15 cellular contexts compared by ENCODE assay signal in the genomic region with DNA sequence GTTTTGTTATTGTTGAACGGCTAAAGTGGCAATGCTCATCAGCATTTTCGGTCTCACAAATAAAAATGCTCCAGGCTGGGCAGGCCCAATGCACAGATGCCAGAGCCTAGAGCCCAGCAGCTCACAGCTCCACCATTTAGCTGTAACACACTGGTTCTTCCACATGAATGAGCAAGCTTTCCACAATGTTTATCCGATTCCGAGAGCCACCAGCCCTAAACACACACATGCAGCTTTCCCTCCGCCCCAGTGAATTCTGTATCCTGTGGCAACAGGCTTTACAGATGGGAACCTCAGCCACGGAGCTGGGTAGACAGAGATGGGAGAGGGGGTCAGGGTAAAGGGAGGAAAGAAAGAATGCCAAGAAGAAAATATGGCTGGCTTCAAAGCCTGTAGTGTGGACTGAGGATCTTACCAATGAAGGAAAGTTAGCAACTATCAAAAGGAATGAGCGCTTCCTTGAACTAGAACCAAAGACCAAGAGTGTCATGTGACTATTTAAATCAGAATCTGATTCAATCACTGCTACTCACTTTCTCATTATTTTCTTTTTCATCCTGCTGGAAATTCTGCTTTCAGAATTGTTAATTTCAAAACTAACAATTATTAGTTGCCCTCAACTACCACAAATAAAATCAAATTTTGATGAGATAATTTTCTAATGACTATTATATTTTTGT.
DNase-seq lines count a peak whose midpoint lies in the region; ATAC-seq, FAIRE-seq and TF ChIP-seq lines count a peak whose summit lies in the region.
"Had no signal": no experiment of that assay in that cellular context is flagged by ENCODE, and none has a peak within 500 bp of the region (broad histone marks: within the 10 kb centered on the region; RNA-seq: fewer than 3 reads in every experiment).

No MANE protein-coding gene starts in this region.

- H3K4me3 ChIP-seq in GM23338, result no peak overlapping the region
- H3K4me3 ChIP-seq in H1 (ENCODE audit: extremely low read depth in 1 of 4, insufficient read depth in 2 of 4, low read depth in 3 of 4, low read length in 4 of 4), result no peak overlapping the region
- peak overlapping the region; percentile 1 for H3K4me3 ChIP-seq in neuron (ENCODE audit: low read length)
- H3K4me3 ChIP-seq: psoas muscle, vagina had no signal

- H3K79me2 ChIP-seq in GM23338 (replicated peaks; ENCODE audit: insufficient read depth) (peaks cover 36% of the 10 kb centered on the region), H1 (ENCODE audit: control insufficient read depth in 1 of 2, insufficient read depth in 2 of 2, low read length in 2 of 2) (peaks cover 0 to 26% of the 10 kb centered on the region in 2 experiments; a peak in 2 of 4 replicates)

- no peak for TF ChIP-seq RAD21 in H1 (IDR thresholded peaks at IDR 0.05 in 1 of 2, conservative IDR thresholded peaks at IDR 0.05 in 1 of 2; ENCODE audit: low read depth in 2 of 2, low read length in 2 of 2)

- peak overlapping the region; percentile 48 for H3K27ac Mint-ChIP-seq in GM23338
- no peak overlapping the region for H3K27ac Mint-ChIP-seq in effector memory CD8-positive, alpha-beta T cell
- H3K27ac Mint-ChIP-seq: activated T-cell treated with anti-CD3 and anti-CD28 coated beads, Interleukin-2, amount 50 U/mL, for 24 hours had no signal

- H3K27ac ChIP-seq in GM23338 (ENCODE audit: low read depth), result peak overlapping the region; percentile 58; the same call in 1 of the 2 replicates
- H3K27ac ChIP-seq in H1 (ENCODE audit: low read depth, low read length), result no peak overlapping the region
- no peak overlapping the region for H3K27ac ChIP-seq in foreskin keratinocyte
- H3K27ac ChIP-seq: psoas muscle, vagina had no signal

- H3K27me3 Mint-ChIP-seq in GM23338 (ENCODE audit: insufficient read depth, low read depth, poor library complexity), result peaks cover 5% of the 10 kb centered on the region
- no peaks in the 10 kb centered on the region for H3K27me3 Mint-ChIP-seq in effector memory CD8-positive, alpha-beta T cell
- H3K27me3 Mint-ChIP-seq: activated T-cell treated with anti-CD3 and anti-CD28 coated beads, Interleukin-2, amount 50 U/mL, for 24 hours had no signal

- H3K14ac ChIP-seq in H1 (ENCODE audit: insufficient read length), result no peak overlapping the region

- no peak for TF ChIP-seq POLR2A in H1 (IDR thresholded peaks at IDR 0.05; ENCODE audit: control extremely low read depth in 1 of 2, low read depth in 2 of 2, low read length in 2 of 2)

- no peak overlapping the region for H4K5ac ChIP-seq in H1 (ENCODE audit: insufficient read length, low read depth, low read length)

- TF ChIP-seq EP300 in H1 (IDR thresholded peaks at IDR 0.05; ENCODE audit: borderline replicate concordance in 1 of 2, low read depth in 2 of 2, low read length in 2 of 2), result no peak

- H3K36me3 Mint-ChIP-seq in GM23338 (ENCODE audit: low read depth), result no peaks in the 10 kb centered on the region; the same call in 2 of the 3 replicates
- peaks cover 3% of the 10 kb centered on the region for H3K36me3 Mint-ChIP-seq in effector memory CD8-positive, alpha-beta T cell (ENCODE audit: insufficient read depth)

- no peaks in the 10 kb centered on the region for H3K79me1 ChIP-seq in H1 (ENCODE audit: low read depth, low read length)

- H3K23ac ChIP-seq in H1 (ENCODE audit: insufficient read length), result no peak overlapping the region

- WGBS in H1 (ENCODE audit: extremely low coverage in 1 of 2, insufficient coverage in 1 of 2, insufficient read length in 1 of 2, insufficient replicate concordance in 2 of 2, low coverage in 1 of 2, low lambda C conversion rate in 2 of 2, missing lambda C conversion rate in 1 of 2), 2 experiments, result 84% methylated on average over 7 of the region's 7 CpGs; no CpG with 5 or more reads in 1 of the 2 experiments

- no peak for TF ChIP-seq CTCF in GM23338 (conservative IDR thresholded peaks at IDR 0.05; ENCODE audit: low read depth in 2 of 2)
- no peak for TF ChIP-seq CTCF in H1 (IDR thresholded peaks at IDR 0.05; ENCODE audit: control extremely low read depth in 1 of 3, insufficient read depth in 1 of 3, low read depth in 1 of 3, low read length in 3 of 3)
- no peak for TF ChIP-seq CTCF in foreskin keratinocyte (conservative IDR thresholded peaks at IDR 0.05)

- H2AK5ac ChIP-seq in H1 (ENCODE audit: low read depth, low read length), result peak overlapping the region; percentile 84; the same call in 1 of the 2 replicates

- H3K36me3 ChIP-seq in GM23338 (ENCODE audit: insufficient read depth) (no peaks in the 10 kb centered on the region), H1 (ENCODE audit: control insufficient read depth in 2 of 4, insufficient read depth in 4 of 4, low read length in 3 of 4) (no peaks in the 10 kb centered on the region), neuron (ENCODE audit: insufficient read depth, low read length) (peaks cover 1% of the 10 kb centered on the region)
- H3K36me3 ChIP-seq: vagina had no signal

- no peaks in the 10 kb centered on the region for H3K23me2 ChIP-seq in H1 (ENCODE audit: low read depth, low read length)

- no peaks in the 10 kb centered on the region for H3K9me3 Mint-ChIP-seq in GM23338
- H3K9me3 Mint-ChIP-seq in effector memory CD8-positive, alpha-beta T cell, result no peaks in the 10 kb centered on the region
- H3K9me3 Mint-ChIP-seq: activated T-cell treated with anti-CD3 and anti-CD28 coated beads, Interleukin-2, amount 50 U/mL, for 24 hours had no signal

- no peak overlapping the region for H3K56ac ChIP-seq in H1 (replicated peaks; ENCODE audit: insufficient read length, low read depth, low read length)

- H3F3A ChIP-seq in GM23338 (replicated peaks; ENCODE audit: low read depth), result no peaks in the 10 kb centered on the region

- FAIRE-seq in H1 (lab: Jason Lieb, UNC), result no peak

- H2AFZ ChIP-seq in GM23338 (no peak overlapping the region), H1 (ENCODE audit: low read length) (no peak overlapping the region), neuron (ENCODE audit: low read depth, low read length) (no peak overlapping the region)

- H3K9me3 ChIP-seq in H1 (ENCODE audit: insufficient read depth in 2 of 2, low read depth in 1 of 2, low read length in 1 of 2) (no peaks in the 10 kb centered on the region), neuron (ENCODE audit: low read length) (no peaks in the 10 kb centered on the region)
- H3K9me3 ChIP-seq: psoas muscle, vagina had no signal

- H3K4me1 ChIP-seq in GM23338 (ENCODE audit: insufficient read depth) (peaks cover 45% of the 10 kb centered on the region), H1 (replicated peaks in 1 of 4; ENCODE audit: control insufficient read depth in 3 of 4, insufficient read depth in 4 of 4, low read length in 3 of 4) (peaks cover 9 to 16% (median 14%) of the 10 kb centered on the region in 4 experiments), neuron (ENCODE audit: insufficient read depth, low read length) (peaks cover 56% of the 10 kb centered on the region), foreskin keratinocyte (peaks cover 14% of the 10 kb centered on the region)

- H4K91ac ChIP-seq in H1 (replicated peaks; ENCODE audit: insufficient read length, low read length), result no peak overlapping the region

- H3K9ac ChIP-seq in H1 (replicated peaks in 1 of 4; ENCODE audit: extremely low read depth in 1 of 4, low read depth in 3 of 4, low read length in 3 of 4), result no peak overlapping the region

- no peak overlapping the region for H3K18ac ChIP-seq in H1 (ENCODE audit: extremely low read depth, low read length)

- 0 out of 2 replicates have a peak overlapping the region, but pooled peaks have one; percentile 22 for H2BK15ac ChIP-seq in H1 (ENCODE audit: low read length)

- no peak overlapping the region for H4K8ac ChIP-seq in H1 (ENCODE audit: extremely low read depth, insufficient read depth, low read length)

- H2BK5ac ChIP-seq in H1 (ENCODE audit: low read depth, low read length), result peak overlapping the region; percentile 19; the same call in 1 of the 2 replicates

- CTCF ChIA-PET in H1 (lab: Charles Lee; ENCODE audit: partially characterized antibody), result interaction anchor here (0.6 to 1.4 kb wide), 4 partner anchors 22 to 320 kb away, joined by 3 to 4 read pairs (median 3); no protein-coding TSS in a partner anchor

- no peak overlapping the region for H3K4me2 ChIP-seq in GM23338
- H3K4me2 ChIP-seq in H1 (ENCODE audit: insufficient read depth in 1 of 2, low read depth in 2 of 2, low read length in 2 of 2), result no peak overlapping the region

- no peak overlapping the region for H2BK120ac ChIP-seq in H1 (replicated peaks; ENCODE audit: low read depth, low read length)

- no peaks in the 10 kb centered on the region for H3K9me2 ChIP-seq in GM23338 (ENCODE audit: insufficient read depth)

- POLR2A ChIA-PET in H1 (lab: Charles Lee; ENCODE audit: partially characterized antibody), result interaction anchor here (0.6 to 0.9 kb wide), 2 partner anchors 9 to 318 kb away, joined by 3 read pairs; no protein-coding TSS in a partner anchor

- no peak overlapping the region for H2BK20ac ChIP-seq in H1 (ENCODE audit: low read length)

- no peak overlapping the region for H3K4me3 Mint-ChIP-seq in GM23338
- H3K4me3 Mint-ChIP-seq in effector memory CD8-positive, alpha-beta T cell, result no peak overlapping the region
- H3K4me3 Mint-ChIP-seq: activated T-cell treated with anti-CD3 and anti-CD28 coated beads, Interleukin-2, amount 50 U/mL, for 24 hours had no signal

- DNase-seq in GM23338 (ENCODE audit: low spot score) (peak; percentile 35), NCI-H446 (lab: John Stamatoyannopoulos, UW) (peak; percentile 68 to 93), H1 (ENCODE audit: low read depth in 1 of 2, low spot score in 2 of 2) (no peak), foreskin keratinocyte (no peak), LoVo (ENCODE audit: low spot score) (no peak)
- DNase-seq in effector memory CD8-positive, alpha-beta T cell, result no peak
- DNase-seq: activated CD4-positive, alpha-beta T cell treated with anti-CD3 and anti-CD28 coated beads for 1 hour; activated T-cell treated with anti-CD3 and anti-CD28 coated beads, Interleukin-2, amount 50 U/mL, for 24 hours; dermis blood vessel endothelial cell; NCI-H1105 treated with DMSO at 0.1 percent for 48 hours; psoas muscle; stimulated activated CD4-positive, alpha-beta T cell treated with anti-CD3 and anti-CD28 coated beads, Interleukin-4, amount 100 ng/mL, for 1 hour had no signal

- H4K20me1 ChIP-seq in GM23338 (replicated peaks; ENCODE audit: insufficient read depth) (no peaks in the 10 kb centered on the region), H1 (replicated peaks in 1 of 2; ENCODE audit: control insufficient read depth in 1 of 2, insufficient read depth in 2 of 2, low read length in 2 of 2) (no peaks in the 10 kb centered on the region)

- H3K4ac ChIP-seq in H1 (replicated peaks; ENCODE audit: insufficient read length, low read depth, low read length), result no peak overlapping the region

- H3K27me3 ChIP-seq in GM23338 (ENCODE audit: insufficient read depth) (no peaks in the 10 kb centered on the region), H1 (replicated peaks in 1 of 4; ENCODE audit: control insufficient read depth in 3 of 4, extremely low read depth in 1 of 4, insufficient read depth in 3 of 4, low read length in 3 of 4) (no peaks in the 10 kb centered on the region), neuron (ENCODE audit: insufficient read depth, low read length) (no peaks in the 10 kb centered on the region), foreskin keratinocyte (no peaks in the 10 kb centered on the region)
- H3K27me3 ChIP-seq: vagina had no signal

- peaks cover 84% of the 10 kb centered on the region for H3K4me1 Mint-ChIP-seq in GM23338
- peaks cover 15 to 17% of the 10 kb centered on the region in 2 donors for H3K4me1 Mint-ChIP-seq in effector memory CD8-positive, alpha-beta T cell (ENCODE audit: low read depth in 2 of 2)

- H2BK12ac ChIP-seq in H1 (ENCODE audit: low read depth, low read length), result peak overlapping the region; percentile 41; the same call in 1 of the 2 replicates

- ATAC-seq in GM23338, result no peak; the same call in 2 of the 3 replicates
- no peak for ATAC-seq in effector memory CD8-positive, alpha-beta T cell (replicated peaks)
- ATAC-seq in foreskin keratinocyte, result no peak
- ATAC-seq in HG02759 (IDR thresholded peaks at IDR 0.05; ENCODE audit: unreplicated experiment), result no peak
- ATAC-seq: psoas muscle had no signal

Comparison
In these comparisons a context has a peak if more than half of its experiments do, and no peak if none do; other contexts are left out.
1. DNase-seq: peak in GM23338 (single experiment) and NCI-H446 (2 of 2); none in H1 (0 of 2), effector memory CD8-positive, alpha-beta T cell (0 of 3), foreskin keratinocyte (0 of 2) and LoVo (single experiment).